9 cellular contexts compared by ENCODE assay signal in genomic region chr11:1153951-1154487, GRCh38. TPM values are rescaled to one million over a fixed set of nuclear protein-coding genes. Genes with fewer than 3 reads are reported as not detected.
DNase-seq lines count a peak whose midpoint lies in the region; ATAC-seq, FAIRE-seq and TF ChIP-seq lines count a peak whose summit lies in the region.
"Had no signal": no experiment of that assay in that cellular context is flagged by ENCODE, and none has a peak within 500 bp of the region (broad histone marks: within the 10 kb centered on the region; RNA-seq: fewer than 3 reads in every experiment).

No MANE protein-coding gene starts in this region.

- no peaks in the 10 kb centered on the region for H3K36me3 ChIP-seq in GM23338 (ENCODE audit: insufficient read depth)

- TF ChIP-seq CTCF in chondrocyte (IDR thresholded peaks at IDR 0.05) (no peak), GM23338 (conservative IDR thresholded peaks at IDR 0.05; ENCODE audit: low read depth in 2 of 2) (no peak)

- no peak overlapping the region for H3K4me3 ChIP-seq in GM23338

- no peak for ATAC-seq in GM23338

- peak; percentile 96 for FAIRE-seq in HTR-8/SVneo (lab: Jason Lieb, UNC)

- H3K4me1 Mint-ChIP-seq in chondrocyte (ENCODE audit: low read depth) (peaks cover 12% of the 10 kb centered on the region), GM23338 (no peaks in the 10 kb centered on the region)

- H3F3A ChIP-seq in GM23338 (replicated peaks; ENCODE audit: low read depth): 0 out of 2 replicates have a peak, but pooled peaks cover 3% of the 10 kb centered on the region

- H3K36me3 Mint-ChIP-seq in chondrocyte (ENCODE audit: low read depth): no peaks in the 10 kb centered on the region
- no peaks in the 10 kb centered on the region for H3K36me3 Mint-ChIP-seq in GM23338 (ENCODE audit: low read depth)
- H3K36me3 Mint-ChIP-seq: activated naive CD4-positive, alpha-beta T cell treated with anti-CD3 and anti-CD28 coated beads, Interleukin-2, amount 50 U/mL, for 72 hours had no signal

- H3K9me2 ChIP-seq in GM23338 (ENCODE audit: insufficient read depth): no peaks in the 10 kb centered on the region

- H3K79me2 ChIP-seq in GM23338 (replicated peaks; ENCODE audit: insufficient read depth): no peaks in the 10 kb centered on the region

- H3K9me3 Mint-ChIP-seq in chondrocyte (ENCODE audit: low read depth) (no peaks in the 10 kb centered on the region), GM23338 (no peaks in the 10 kb centered on the region)
- H3K9me3 Mint-ChIP-seq: activated naive CD4-positive, alpha-beta T cell treated with anti-CD3 and anti-CD28 coated beads, Interleukin-2, amount 50 U/mL, for 72 hours had no signal

- H3K4me2 ChIP-seq in GM23338: no peak overlapping the region

- peak; percentile 97 for DNase-seq in AG08396 (ENCODE audit: low spot score)
- DNase-seq in HTR-8/SVneo (ENCODE audit: insufficient read length, low spot score): peak; percentile 94
- peak; percentile 69 for DNase-seq in chondrocyte (ENCODE audit: low spot score)
- DNase-seq in mesenteric fat pad (ENCODE audit: low spot score): peak; percentile 92
- DNase-seq in GM23338 (ENCODE audit: low spot score): no peak
- no peak for DNase-seq in NK-92 (lab: John Stamatoyannopoulos, UW; ENCODE audit: unreplicated experiment)
- no peak for DNase-seq in KG1 (lab: John Stamatoyannopoulos, UW)
- no peak for DNase-seq in NCI-H1048 (lab: John Stamatoyannopoulos, UW)

- H3K4me3 Mint-ChIP-seq in chondrocyte (ENCODE audit: unreplicated experiment) (no peak overlapping the region), GM23338 (no peak overlapping the region)

- H4K20me1 ChIP-seq in GM23338 (replicated peaks; ENCODE audit: insufficient read depth): no peaks in the 10 kb centered on the region

- H3K27ac Mint-ChIP-seq in chondrocyte (ENCODE audit: unreplicated experiment) (no peak overlapping the region), GM23338 (no peak overlapping the region)
- H3K27ac Mint-ChIP-seq: activated naive CD4-positive, alpha-beta T cell treated with anti-CD3 and anti-CD28 coated beads, Interleukin-2, amount 50 U/mL, for 72 hours had no signal

- H3K27ac ChIP-seq in GM23338 (ENCODE audit: low read depth): no peak overlapping the region

- H3K27me3 Mint-ChIP-seq in chondrocyte (ENCODE audit: low read depth) (peaks cover 2% of the 10 kb centered on the region), GM23338 (ENCODE audit: insufficient read depth, low read depth, poor library complexity) (no peaks in the 10 kb centered on the region)

- H3K4me1 ChIP-seq in GM23338 (ENCODE audit: insufficient read depth): no peaks in the 10 kb centered on the region

- no peaks in the 10 kb centered on the region for H3K27me3 ChIP-seq in GM23338 (ENCODE audit: insufficient read depth)

- H2AFZ ChIP-seq in GM23338: no peak overlapping the region

TF ChIP-seq in GM23338, 12 proteins besides CTCF, POLR2A, EP300 and RAD21 (continues in another document):
- TF ChIP-seq ZNF331 (CRISPR knock-in tag; IDR thresholded peaks at IDR 0.05; ENCODE audit: low read depth): no peak
- TF ChIP-seq EZH2 (IDR thresholded peaks at IDR 0.05; ENCODE audit: low read depth, unreplicated experiment): no peak
- no peak for TF ChIP-seq JUNB (IDR thresholded peaks at IDR 0.05; ENCODE audit: unreplicated experiment)
- TF ChIP-seq ETS1 (IDR thresholded peaks at IDR 0.05): no peak
- TF ChIP-seq EZH2phosphoT487 (IDR thresholded peaks at IDR 0.05; ENCODE audit: unreplicated experiment): no peak
- no peak for TF ChIP-seq POLR2AphosphoS5 (IDR thresholded peaks at IDR 0.05; ENCODE audit: low read depth)
- TF ChIP-seq ZNF114 (CRISPR knock-in tag; IDR thresholded peaks at IDR 0.05): no peak
- TF ChIP-seq CREB1 (CRISPR knock-in tag; IDR thresholded peaks at IDR 0.05; ENCODE audit: low read depth): no peak
- TF ChIP-seq, protein P1, sequence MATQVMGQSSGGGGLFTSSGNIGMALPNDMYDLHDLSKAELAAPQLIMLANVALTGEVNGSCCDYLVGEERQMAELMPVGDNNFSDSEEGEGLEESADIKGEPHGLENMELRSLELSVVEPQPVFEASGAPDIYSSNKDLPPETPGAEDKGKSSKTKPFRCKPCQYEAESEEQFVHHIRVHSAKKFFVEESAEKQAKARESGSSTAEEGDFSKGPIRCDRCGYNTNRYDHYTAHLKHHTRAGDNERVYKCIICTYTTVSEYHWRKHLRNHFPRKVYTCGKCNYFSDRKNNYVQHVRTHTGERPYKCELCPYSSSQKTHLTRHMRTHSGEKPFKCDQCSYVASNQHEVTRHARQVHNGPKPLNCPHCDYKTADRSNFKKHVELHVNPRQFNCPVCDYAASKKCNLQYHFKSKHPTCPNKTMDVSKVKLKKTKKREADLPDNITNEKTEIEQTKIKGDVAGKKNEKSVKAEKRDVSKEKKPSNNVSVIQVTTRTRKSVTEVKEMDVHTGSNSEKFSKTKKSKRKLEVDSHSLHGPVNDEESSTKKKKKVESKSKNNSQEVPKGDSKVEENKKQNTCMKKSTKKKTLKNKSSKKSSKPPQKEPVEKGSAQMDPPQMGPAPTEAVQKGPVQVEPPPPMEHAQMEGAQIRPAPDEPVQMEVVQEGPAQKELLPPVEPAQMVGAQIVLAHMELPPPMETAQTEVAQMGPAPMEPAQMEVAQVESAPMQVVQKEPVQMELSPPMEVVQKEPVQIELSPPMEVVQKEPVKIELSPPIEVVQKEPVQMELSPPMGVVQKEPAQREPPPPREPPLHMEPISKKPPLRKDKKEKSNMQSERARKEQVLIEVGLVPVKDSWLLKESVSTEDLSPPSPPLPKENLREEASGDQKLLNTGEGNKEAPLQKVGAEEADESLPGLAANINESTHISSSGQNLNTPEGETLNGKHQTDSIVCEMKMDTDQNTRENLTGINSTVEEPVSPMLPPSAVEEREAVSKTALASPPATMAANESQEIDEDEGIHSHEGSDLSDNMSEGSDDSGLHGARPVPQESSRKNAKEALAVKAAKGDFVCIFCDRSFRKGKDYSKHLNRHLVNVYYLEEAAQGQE (IDR thresholded peaks at IDR 0.05; ENCODE audit: unreplicated experiment): no peak
- no peak for TF ChIP-seq NANOG (IDR thresholded peaks at IDR 0.05; ENCODE audit: borderline replicate concordance)

RNA-seq across cellular contexts. Expression of gene MUC5AC, which starts 3.7 kb away (rescaled TPM):
- total RNA-seq in chondrocyte: not detected in 3 replicates
- not detected for total RNA-seq in mesenteric fat pad
- not detected in 2 replicates for total RNA-seq in GM23338 (2014; rRNA removed; shearing (Covaris generic))
- polyA plus RNA-seq in GM23338 (2016; fragmentation: Nextera tagmentation; extraction: Ambion mirVana): not detected in 2 replicates
- total RNA-seq: activated naive CD4-positive, alpha-beta T cell treated with anti-CD3 and anti-CD28 coated beads, Interleukin-2, amount 50 U/mL, for 72 hours had no signal

Comparison
In these comparisons a context has a peak if more than half of its experiments do, and no peak if none do; other contexts are left out.
1. DNase-seq: peak in AG08396 (single experiment), HTR-8/SVneo (single experiment), chondrocyte (single experiment) and mesenteric fat pad (single experiment); none in GM23338 (single experiment), NK-92 (single experiment), KG1 (single experiment) and NCI-H1048 (single experiment).